ENCODE assay signal across 12 cellular contexts in the genomic region with DNA sequence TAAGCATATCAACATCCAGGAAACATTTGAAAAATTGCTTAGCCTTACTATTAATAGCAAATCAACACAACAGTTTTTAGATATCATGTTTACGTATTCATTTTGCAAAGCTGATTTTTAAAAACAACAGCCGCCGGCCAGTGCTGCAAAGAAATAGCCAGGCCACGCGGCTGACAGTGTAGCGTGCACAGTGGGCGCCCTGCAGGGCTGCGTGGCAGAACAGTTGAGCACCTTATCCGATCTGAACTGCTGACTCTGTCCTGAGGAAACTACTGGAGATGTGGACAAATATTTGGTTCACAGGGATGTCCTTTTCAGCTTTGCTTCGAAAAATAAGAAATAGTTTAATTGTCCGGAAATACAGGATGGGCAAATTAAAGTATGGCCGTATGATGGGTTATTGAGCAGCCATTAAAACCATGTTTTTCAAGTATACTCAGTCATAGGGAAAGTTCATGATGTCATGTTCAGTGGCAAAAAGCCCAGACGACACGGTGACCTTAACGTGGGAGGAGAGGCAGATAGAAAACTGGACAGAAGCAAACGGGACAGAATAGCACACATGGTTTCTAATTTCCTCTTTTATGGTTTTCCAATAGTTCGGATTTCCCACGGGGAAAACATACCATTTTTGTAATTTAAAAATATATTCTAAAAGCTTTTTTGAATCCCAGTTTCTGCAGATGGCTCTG. TPM values are rescaled to one million over a fixed set of nuclear protein-coding genes. Genes with fewer than 3 reads are reported as not detected.
DNase-seq lines count a peak whose midpoint lies in the region; ATAC-seq and TF ChIP-seq lines count a peak whose summit lies in the region.
"Had no signal": no experiment of that assay in that cellular context is flagged by ENCODE, and none has a peak within 500 bp of the region (broad histone marks: within the 10 kb centered on the region; RNA-seq: fewer than 3 reads in every experiment).

No MANE protein-coding gene starts in this region.

- no peak for DNase-seq in activated naive CD4-positive, alpha-beta T cell treated with anti-CD3 and anti-CD28 coated beads for 36 hours
- DNase-seq in fibroblast of gingiva (ENCODE audit: low read depth) (peak; percentile 28), right lobe of liver (peak in 2 of 3 donors; percentile 18 to 52), vagina (ENCODE audit: extremely low spot score in 2 of 2) (no peak), amygdala (lab: John Stamatoyannopoulos, UW) (no peak), endothelial cell (ENCODE audit: low spot score) (no peak)
- DNase-seq: activated CD4-positive, CD25-positive, alpha-beta regulatory T cell treated with anti-CD3 and anti-CD28 coated beads, Interleukin-2, amount 50 U/mL, for 72 hours; MM.1S had no signal

- H3K9me3 ChIP-seq in right lobe of liver (no peaks in the 10 kb centered on the region), vagina (no peaks in the 10 kb centered on the region)

- H3K4me3 Mint-ChIP-seq in activated naive CD4-positive, alpha-beta T cell treated with anti-CD3 and anti-CD28 coated beads, Interleukin-2, amount 50 U/mL, for 24 hours: no peak overlapping the region
- H3K4me3 Mint-ChIP-seq in activated naive CD4-positive, alpha-beta T cell treated with anti-CD3 and anti-CD28 coated beads for 36 hours: no peak overlapping the region
- H3K4me3 Mint-ChIP-seq in endothelial cell (ENCODE audit: unreplicated experiment): no peak overlapping the region
- H3K4me3 Mint-ChIP-seq: brain, neural crest cell had no signal

- WGBS in right lobe of liver (ENCODE audit: insufficient coverage, low coverage, low lambda C conversion rate, missing lambda C conversion rate): 53% methylated on average over 17 of the region's 18 CpGs

- H3K36me3 ChIP-seq in right lobe of liver (peaks cover 19 to 95% (median 52%) of the 10 kb centered on the region in 4 donors), vagina (peaks cover 7 to 85% of the 10 kb centered on the region in 2 donors)

- intact Hi-C loops in activated naive CD4-positive, alpha-beta T cell treated with anti-CD3 and anti-CD28 coated beads for 36 hours (cut with micrococcal nuclease): loop anchor here (5.0 kb wide), 1 partner anchor 165 kb away; no protein-coding TSS in a partner anchor
- intact Hi-C loops in right lobe of liver (cut with DNase I): no loop called here
- intact Hi-C loops in vagina (cut with DNase I): no loop called here

- H3K27ac Mint-ChIP-seq in activated naive CD4-positive, alpha-beta T cell treated with anti-CD3 and anti-CD28 coated beads, Interleukin-2, amount 50 U/mL, for 24 hours: peak overlapping the region; percentile 23
- no peak overlapping the region for H3K27ac Mint-ChIP-seq in activated naive CD4-positive, alpha-beta T cell treated with anti-CD3 and anti-CD28 coated beads for 36 hours
- H3K27ac Mint-ChIP-seq in endothelial cell (ENCODE audit: unreplicated experiment): no peak overlapping the region
- H3K27ac Mint-ChIP-seq: brain had no signal

- H3K9me3 Mint-ChIP-seq in activated naive CD4-positive, alpha-beta T cell treated with anti-CD3 and anti-CD28 coated beads, Interleukin-2, amount 50 U/mL, for 24 hours: no peaks in the 10 kb centered on the region
- no peaks in the 10 kb centered on the region for H3K9me3 Mint-ChIP-seq in activated naive CD4-positive, alpha-beta T cell treated with anti-CD3 and anti-CD28 coated beads for 36 hours
- no peaks in the 10 kb centered on the region for H3K9me3 Mint-ChIP-seq in endothelial cell (ENCODE audit: unreplicated experiment)
- H3K9me3 Mint-ChIP-seq: brain, neural crest cell had no signal

- TF ChIP-seq CTCF in right lobe of liver (IDR thresholded peaks at IDR 0.05) (no peak), vagina (IDR thresholded peaks at IDR 0.05) (no peak), endothelial cell (IDR thresholded peaks at IDR 0.05; ENCODE audit: unreplicated experiment) (no peak)

- CTCF ChIA-PET in activated naive CD4-positive, alpha-beta T cell treated with anti-CD3 and anti-CD28 coated beads for 36 hours (lab: Charles Lee): interaction anchor here (0.6 to 2.1 kb wide), 5 partner anchors 146 to 280 kb away, joined by 3 to 7 read pairs (median 5); no protein-coding TSS in a partner anchor

- H3K36me3 Mint-ChIP-seq in activated naive CD4-positive, alpha-beta T cell treated with anti-CD3 and anti-CD28 coated beads, Interleukin-2, amount 50 U/mL, for 24 hours: peaks cover 20% of the 10 kb centered on the region
- H3K36me3 Mint-ChIP-seq in activated naive CD4-positive, alpha-beta T cell treated with anti-CD3 and anti-CD28 coated beads for 36 hours (ENCODE audit: low read depth): peaks cover 70% of the 10 kb centered on the region
- H3K36me3 Mint-ChIP-seq in endothelial cell (ENCODE audit: low read depth, unreplicated experiment): peaks cover 49% of the 10 kb centered on the region

- no peak for TF ChIP-seq POLR2A in right lobe of liver (IDR thresholded peaks at IDR 0.05)
- TF ChIP-seq POLR2A in vagina (IDR thresholded peaks at IDR 0.05): no peak

- no peak overlapping the region for H3K4me3 ChIP-seq in right lobe of liver
- H3K4me3 ChIP-seq in vagina: no peak overlapping the region

- H3K27me3 ChIP-seq in right lobe of liver: no peaks in the 10 kb centered on the region
- H3K27me3 ChIP-seq in vagina: no peaks in the 10 kb centered on the region

- H3K4me1 Mint-ChIP-seq in activated naive CD4-positive, alpha-beta T cell treated with anti-CD3 and anti-CD28 coated beads, Interleukin-2, amount 50 U/mL, for 24 hours: no peaks in the 10 kb centered on the region
- H3K4me1 Mint-ChIP-seq in activated naive CD4-positive, alpha-beta T cell treated with anti-CD3 and anti-CD28 coated beads for 36 hours (ENCODE audit: low read depth): no peaks in the 10 kb centered on the region
- H3K4me1 Mint-ChIP-seq in endothelial cell (ENCODE audit: unreplicated experiment): no peaks in the 10 kb centered on the region
- H3K4me1 Mint-ChIP-seq: brain, neural crest cell had no signal

- no peaks in the 10 kb centered on the region for H3K4me1 ChIP-seq in right lobe of liver
- peaks cover 12% of the 10 kb centered on the region for H3K4me1 ChIP-seq in vagina

- H3K27ac ChIP-seq in right lobe of liver (no peak overlapping the region), vagina (peak overlapping the region; percentile 22)

- ATAC-seq in right lobe of liver (peak; percentile 40 to 66 (median 57)), GM19351 (IDR thresholded peaks at IDR 0.05; ENCODE audit: unreplicated experiment) (no peak)

- H3K27me3 Mint-ChIP-seq in activated naive CD4-positive, alpha-beta T cell treated with anti-CD3 and anti-CD28 coated beads, Interleukin-2, amount 50 U/mL, for 24 hours: no peaks in the 10 kb centered on the region
- no peaks in the 10 kb centered on the region for H3K27me3 Mint-ChIP-seq in activated naive CD4-positive, alpha-beta T cell treated with anti-CD3 and anti-CD28 coated beads for 36 hours (ENCODE audit: low read depth)
- peaks cover 10% of the 10 kb centered on the region for H3K27me3 Mint-ChIP-seq in endothelial cell (ENCODE audit: unreplicated experiment)
- H3K27me3 Mint-ChIP-seq: brain had no signal

RNA-seq across cellular contexts. Expression of a gene that starts 52.4 kb away (rescaled TPM):
- 10 to 100 TPM in 1 of 2 experiments, 1 to 10 TPM in 1; 9.0 to 11.7 TPM for total RNA-seq in activated naive CD4-positive, alpha-beta T cell treated with anti-CD3 and anti-CD28 coated beads for 36 hours
- total RNA-seq in right lobe of liver: 10 to 100 TPM in 5 of 6 experiments, 1 to 10 TPM in 1; 6.8 to 14.1 (median 11.3) TPM
- total RNA-seq in vagina: 11.8 TPM
- 40.7 TPM for total RNA-seq in endothelial cell (ENCODE audit: unreplicated experiment)

Comparison
In these comparisons a context has a peak if more than half of its experiments do, and no peak if none do; other contexts are left out.
1. DNase-seq: peak in fibroblast of gingiva (single experiment) and right lobe of liver (2 of 3); none in activated naive CD4-positive, alpha-beta T cell treated with anti-CD3 and anti-CD28 coated beads for 36 hours (single experiment), vagina (0 of 2), amygdala (0 of 56) and endothelial cell (single experiment).